ENCODE assay signal across 21 cellular contexts in genomic region chr16:68389006-68389405, GRCh38.
"Had no signal": no experiment of that assay in that cellular context is flagged by ENCODE, and none has a peak within 500 bp of the region (broad histone marks: within the 10 kb centered on the region; RNA-seq: fewer than 3 reads in every experiment).

No MANE protein-coding gene starts in this region.

- H3K4me1 Mint-ChIP-seq: central memory CD8-positive, alpha-beta T cell had no signal

- H3K27me3 Mint-ChIP-seq: activated naive CD8-positive, alpha-beta T cell treated with anti-CD3 and anti-CD28 coated beads, Interleukin-2, amount 50 U/mL, for 24 hours; activated T-helper 17 cell treated with anti-CD3 and anti-CD28 coated beads, Interleukin-2, amount 50 U/mL, for 72 hours; central memory CD8-positive, alpha-beta T cell had no signal

- H3K4me2 ChIP-seq: smooth muscle cell had no signal

- H3K27ac ChIP-seq: brain microvascular endothelial cell, gastroesophageal sphincter, heart left ventricle, neutrophil, parathyroid adenoma, tibial artery, uterus had no signal

- H3K9me3 ChIP-seq: gastroesophageal sphincter, heart left ventricle, neutrophil, tibial artery, uterus had no signal

- H3K27ac Mint-ChIP-seq: activated CD4-positive, alpha-beta memory T cell treated with anti-CD3 and anti-CD28 coated beads, Interleukin-2, amount 10 ng/mL, durations not matched to agents 7 days and 5 days; activated CD8-positive, alpha-beta memory T cell treated with anti-CD3 and anti-CD28 coated beads, Interleukin-2, amount 10 ng/mL, durations not matched to agents 7 days and 5 days; activated naive CD4-positive, alpha-beta T cell treated with anti-CD3 and anti-CD28 coated beads for 36 hours; activated naive CD8-positive, alpha-beta T cell treated with anti-CD3 and anti-CD28 coated beads, Interleukin-2, amount 50 U/mL, for 24 hours; activated T-helper 17 cell treated with anti-CD3 and anti-CD28 coated beads, Interleukin-2, amount 50 U/mL, for 72 hours had no signal

- H3K36me3 Mint-ChIP-seq: activated CD8-positive, alpha-beta memory T cell treated with anti-CD3 and anti-CD28 coated beads, Interleukin-2, amount 10 ng/mL, durations not matched to agents 7 days and 5 days; naive thymus-derived CD4-positive, alpha-beta T cell had no signal

- H3K4me1 ChIP-seq: gastroesophageal sphincter, heart left ventricle, tibial artery, uterus had no signal

- H3K27me3 ChIP-seq: brain microvascular endothelial cell, heart left ventricle, neutrophil, uterus had no signal

- H3K36me3 ChIP-seq: brain microvascular endothelial cell, gastroesophageal sphincter, heart left ventricle, neutrophil, tibial artery, uterus had no signal

- H3K79me2 ChIP-seq: parathyroid adenoma had no signal

- H3K4me3 Mint-ChIP-seq: activated CD4-positive, alpha-beta memory T cell treated with anti-CD3 and anti-CD28 coated beads, Interleukin-2, amount 10 ng/mL, durations not matched to agents 7 days and 5 days; activated CD8-positive, alpha-beta memory T cell treated with anti-CD3 and anti-CD28 coated beads, Interleukin-2, amount 10 ng/mL, durations not matched to agents 7 days and 5 days; activated naive CD4-positive, alpha-beta T cell treated with anti-CD3 and anti-CD28 coated beads for 36 hours; activated naive CD8-positive, alpha-beta T cell treated with anti-CD3 and anti-CD28 coated beads, Interleukin-2, amount 50 U/mL, for 24 hours; activated T-helper 17 cell treated with anti-CD3 and anti-CD28 coated beads, Interleukin-2, amount 50 U/mL, for 72 hours; central memory CD8-positive, alpha-beta T cell; naive thymus-derived CD4-positive, alpha-beta T cell had no signal

- H2AFZ ChIP-seq: parathyroid adenoma had no signal

- H3K9me3 Mint-ChIP-seq: activated CD4-positive, alpha-beta memory T cell treated with anti-CD3 and anti-CD28 coated beads, Interleukin-2, amount 10 ng/mL, durations not matched to agents 7 days and 5 days; activated naive CD4-positive, alpha-beta T cell treated with anti-CD3 and anti-CD28 coated beads for 36 hours; activated naive CD8-positive, alpha-beta T cell treated with anti-CD3 and anti-CD28 coated beads, Interleukin-2, amount 50 U/mL, for 24 hours; activated T-helper 17 cell treated with anti-CD3 and anti-CD28 coated beads, Interleukin-2, amount 50 U/mL, for 72 hours; central memory CD8-positive, alpha-beta T cell; naive thymus-derived CD4-positive, alpha-beta T cell had no signal

- H3K4me3 ChIP-seq: gastroesophageal sphincter, heart left ventricle, smooth muscle cell, tibial artery, uterus had no signal

- ATAC-seq: activated CD8-positive, alpha-beta memory T cell treated with anti-CD3 and anti-CD28 coated beads, Interleukin-2, amount 10 ng/mL, durations not matched to agents 7 days and 5 days; activated naive CD8-positive, alpha-beta T cell treated with anti-CD3 and anti-CD28 coated beads, Interleukin-2, amount 50 U/mL, for 24 hours; activated T-helper 17 cell treated with anti-CD3 and anti-CD28 coated beads, Interleukin-2, amount 50 U/mL, for 72 hours; gastroesophageal sphincter; heart left ventricle; naive thymus-derived CD4-positive, alpha-beta T cell; sciatic nerve had no signal

- H3K9ac ChIP-seq: parathyroid adenoma had no signal

- DNase-seq: activated CD4-positive, alpha-beta memory T cell treated with anti-CD3 and anti-CD28 coated beads, Interleukin-2, amount 10 ng/mL, durations not matched to agents 7 days and 5 days; activated CD4-positive, alpha-beta T cell treated with anti-CD3 and anti-CD28 coated beads for 48 hours; activated CD4-positive, CD25-positive, alpha-beta regulatory T cell; activated CD8-positive, alpha-beta memory T cell treated with anti-CD3 and anti-CD28 coated beads, Interleukin-2, amount 10 ng/mL, durations not matched to agents 7 days and 5 days; activated naive CD4-positive, alpha-beta T cell treated with anti-CD3 and anti-CD28 coated beads for 36 hours; activated naive CD8-positive, alpha-beta T cell treated with anti-CD3 and anti-CD28 coated beads, Interleukin-2, amount 50 U/mL, for 24 hours; brain microvascular endothelial cell; cortex of kidney; mesendoderm; naive thymus-derived CD4-positive, alpha-beta T cell; stimulated activated naive CD4-positive, alpha-beta T cell; tibial artery; uterus had no signal
